In genomic region chr4:153541426-153542096, GRCh38 we compare ENCODE assay signal across 9 cellular contexts.
DNase-seq lines count a peak whose midpoint lies in the region; ATAC-seq and TF ChIP-seq lines count a peak whose summit lies in the region.
"Had no signal": no experiment of that assay in that cellular context is flagged by ENCODE, and none has a peak within 500 bp of the region (broad histone marks: within the 10 kb centered on the region; RNA-seq: fewer than 3 reads in every experiment).

No MANE protein-coding gene starts in this region.

- H3K27me3 Mint-ChIP-seq in activated naive CD8-positive, alpha-beta T cell = no peaks in the 10 kb centered on the region
- H3K27me3 Mint-ChIP-seq in natural killer cell treated with Interleukin-12 subunit alpha and Interleukin-12 subunit beta and Interleukin-15 and Interleukin-18, amount 100 ng/mL, for 72 hours = no peaks in the 10 kb centered on the region
- H3K27me3 Mint-ChIP-seq in Calu3 (ENCODE audit: unreplicated experiment) = no peaks in the 10 kb centered on the region

- intact Hi-C loops in Calu3 (cut with micrococcal nuclease; ENCODE audit: unreplicated experiment) (no loop called here), posterior cingulate gyrus (cut with DNase I) (no loop called here)

- H3K27ac Mint-ChIP-seq in activated naive CD8-positive, alpha-beta T cell = peak overlapping the region; percentile 25
- H3K27ac Mint-ChIP-seq in natural killer cell treated with Interleukin-12 subunit alpha and Interleukin-12 subunit beta and Interleukin-15 and Interleukin-18, amount 100 ng/mL, for 72 hours = peak overlapping the region; percentile 45 to 68
- no peak overlapping the region for H3K27ac Mint-ChIP-seq in Calu3 (ENCODE audit: unreplicated experiment)

- DNase-seq in GM12865 (ENCODE audit: low read depth) (peak; percentile 62), DMS 273 treated with DMSO at 0.1 percent for 48 hours (lab: John Stamatoyannopoulos, UW) (no peak), Calu3 (no peak), posterior cingulate gyrus (no peak), HEK293T (ENCODE audit: extremely low spot score) (no peak)
- no peak for DNase-seq in natural killer cell treated with Interleukin-12 subunit alpha and Interleukin-12 subunit beta and Interleukin-15 and Interleukin-18, amount 100 ng/mL, for 72 hours (ENCODE audit: low spot score)

- CTCF ChIA-PET in Calu3 (lab: Charles Lee) = no interaction called here
- CTCF ChIA-PET in HEK293T (lab: Yijun Ruan, JAX) = interaction anchor here (0.6 to 3.1 kb wide), 4 partner anchors 10 to 427 kb away, joined by 3 to 12 read pairs (median 3); no protein-coding TSS in a partner anchor

- no peak overlapping the region for H3K4me3 ChIP-seq in GM12865 (ENCODE audit: low read depth, low read length)
- H3K4me3 ChIP-seq: SJSA1 had no signal

- no peaks in the 10 kb centered on the region for H3K9me3 Mint-ChIP-seq in activated naive CD8-positive, alpha-beta T cell (ENCODE audit: low read depth)
- H3K9me3 Mint-ChIP-seq in natural killer cell treated with Interleukin-12 subunit alpha and Interleukin-12 subunit beta and Interleukin-15 and Interleukin-18, amount 100 ng/mL, for 72 hours = peaks cover 3% of the 10 kb centered on the region
- no peaks in the 10 kb centered on the region for H3K9me3 Mint-ChIP-seq in Calu3 (ENCODE audit: low read depth, unreplicated experiment)

- BruUV-seq in Calu3 (replicated peaks; lab: Mats Ljungman, UMichigan) = no TSS peak

- peak overlapping the region; percentile 51 for H3K4me3 Mint-ChIP-seq in activated naive CD8-positive, alpha-beta T cell
- peak overlapping the region; percentile 17 for H3K4me3 Mint-ChIP-seq in natural killer cell treated with Interleukin-12 subunit alpha and Interleukin-12 subunit beta and Interleukin-15 and Interleukin-18, amount 100 ng/mL, for 72 hours
- no peak overlapping the region for H3K4me3 Mint-ChIP-seq in Calu3 (ENCODE audit: low read depth, unreplicated experiment)

- POLR2A ChIA-PET in HEK293T (lab: Yijun Ruan, JAX) = interaction anchor here (0.8 kb wide), 1 partner anchor 75 kb away, joined by 4 read pairs; the partner anchor contains the start of gene TMEM131L

- peak; percentile 65 for ATAC-seq in HG02884 (IDR thresholded peaks at IDR 0.05; ENCODE audit: unreplicated experiment)
- ATAC-seq in natural killer cell treated with Interleukin-12 subunit alpha and Interleukin-12 subunit beta and Interleukin-15 and Interleukin-18, amount 100 ng/mL, for 72 hours = peak; percentile 83 to 88

- TF ChIP-seq CTCF in GM12865 (IDR thresholded peaks at IDR 0.05; ENCODE audit: insufficient read depth, low read depth, low read length, missing control alignments) (no peak), Calu3 (IDR thresholded peaks at IDR 0.05; ENCODE audit: unreplicated experiment) (no peak)

- peaks cover 85% of the 10 kb centered on the region for H3K4me1 Mint-ChIP-seq in activated naive CD8-positive, alpha-beta T cell (ENCODE audit: low read depth)
- H3K4me1 Mint-ChIP-seq in natural killer cell treated with Interleukin-12 subunit alpha and Interleukin-12 subunit beta and Interleukin-15 and Interleukin-18, amount 100 ng/mL, for 72 hours (ENCODE audit: low read depth in 2 of 2) = peaks cover 35 to 49% of the 10 kb centered on the region in 2 donors
- no peaks in the 10 kb centered on the region for H3K4me1 Mint-ChIP-seq in Calu3 (ENCODE audit: low read depth, unreplicated experiment)

- peaks cover 8% of the 10 kb centered on the region for H3K36me3 Mint-ChIP-seq in activated naive CD8-positive, alpha-beta T cell
- no peaks in the 10 kb centered on the region for H3K36me3 Mint-ChIP-seq in natural killer cell treated with Interleukin-12 subunit alpha and Interleukin-12 subunit beta and Interleukin-15 and Interleukin-18, amount 100 ng/mL, for 72 hours
- H3K36me3 Mint-ChIP-seq in Calu3 (ENCODE audit: insufficient read depth, unreplicated experiment) = no peaks in the 10 kb centered on the region

TF ChIP-seq in HEK293T, 16 proteins besides CTCF, POLR2A, EP300 and RAD21:
- TF ChIP-seq LEF1 (IDR thresholded peaks at IDR 0.05; ENCODE audit: borderline replicate concordance) (no peak), ELF4 (IDR thresholded peaks at IDR 0.05) (no peak), FOXM1 (IDR thresholded peaks at IDR 0.05; ENCODE audit: borderline replicate concordance) (no peak), SP1 (IDR thresholded peaks at IDR 0.05) (no peak), FOXK2 (IDR thresholded peaks at IDR 0.05) (no peak), L3MBTL2 (conservative IDR thresholded peaks at IDR 0.05) (no peak), PKNOX1 (IDR thresholded peaks at IDR 0.05) (no peak), BHLHE40 (IDR thresholded peaks at IDR 0.05; ENCODE audit: borderline replicate concordance) (no peak)
